Comparison of ENCODE assay signal across 19 cellular contexts in genomic region chr11:2272241-2272945, GRCh38. TPM values are rescaled to one million over a fixed set of nuclear protein-coding genes. Genes with fewer than 3 reads are reported as not detected.
DNase-seq lines count a peak whose midpoint lies in the region; ATAC-seq and TF ChIP-seq lines count a peak whose summit lies in the region.
"Had no signal": no experiment of that assay in that cellular context is flagged by ENCODE, and none has a peak within 500 bp of the region (broad histone marks: within the 10 kb centered on the region; RNA-seq: fewer than 3 reads in every experiment).

No MANE protein-coding gene starts in this region.

- no peaks in the 10 kb centered on the region for H4K20me1 ChIP-seq in DND-41 (ENCODE audit: insufficient read depth, low read length)

- H3K27me3 ChIP-seq in DND-41 (ENCODE audit: insufficient read depth, low read length, poor library complexity) (no peaks in the 10 kb centered on the region), testis (peaks cover 3% of the 10 kb centered on the region)

- 80% methylated on average over 15 to 20 of the region's 20 CpGs for WGBS in testis, 2 donors

- DNase-seq in DND-41 (peak; percentile 3), mucosa of descending colon (peak in 2 of 3 donors; percentile 1 to 25), testis (peak; percentile 9), AG20443 (ENCODE audit: low spot score) (no peak)
- peak; percentile 39 for DNase-seq in activated CD8-positive, alpha-beta memory T cell treated with anti-CD3 and anti-CD28 coated beads, Interleukin-2, amount 10 ng/mL, durations not matched to agents 7 days and 5 days
- DNase-seq in activated CD4-positive, alpha-beta T cell treated with anti-CD3 and anti-CD28 coated beads for 4 hours = no peak
- DNase-seq: activated CD4-positive, alpha-beta T cell treated with anti-CD3 and anti-CD28 coated beads, Interleukin-2, amount 50 U/mL, for 1 hour; BE2C; GF-D8; H7; Kasumi-1; naive B cell; NCI-H1105; NCI-H526 treated with DMSO at 0.1 percent for 48 hours had no signal

- H3K79me2 ChIP-seq in DND-41 (ENCODE audit: insufficient read depth, low read length) = no peaks in the 10 kb centered on the region

- H3K9me3 Mint-ChIP-seq in activated CD8-positive, alpha-beta memory T cell treated with anti-CD3 and anti-CD28 coated beads, Interleukin-2, amount 10 ng/mL, durations not matched to agents 7 days and 5 days (ENCODE audit: low read depth) = no peaks in the 10 kb centered on the region
- H3K9me3 Mint-ChIP-seq: activated naive CD4-positive, alpha-beta T cell treated with anti-CD3 and anti-CD28 coated beads, Interleukin-2, amount 50 U/mL, for 72 hours; naive B cell had no signal

- no peak for TF ChIP-seq POLR2A in testis (IDR thresholded peaks at IDR 0.05)

- no peak overlapping the region for H2AFZ ChIP-seq in DND-41 (ENCODE audit: low read depth, low read length)

- H3K36me3 ChIP-seq in DND-41 (ENCODE audit: insufficient read depth, low read length) (no peaks in the 10 kb centered on the region), mucosa of descending colon (ENCODE audit: low read depth) (no peaks in the 10 kb centered on the region), testis (ENCODE audit: low read depth, missing control alignments) (no peaks in the 10 kb centered on the region)
- H3K36me3 ChIP-seq: BE2C, thoracic aorta had no signal

- H3K27ac ChIP-seq in DND-41 (ENCODE audit: low read length) (no peak overlapping the region), testis (no peak overlapping the region)
- H3K27ac ChIP-seq: thoracic aorta had no signal

- H3K4me3 ChIP-seq in DND-41 (ENCODE audit: low read depth in 1 of 2, low read length in 2 of 2) = no peak overlapping the region
- H3K4me3 ChIP-seq in mucosa of descending colon = no peak overlapping the region
- no peak overlapping the region for H3K4me3 ChIP-seq in testis
- H3K4me3 ChIP-seq: thoracic aorta had no signal

- H3K4me1 ChIP-seq in DND-41 (ENCODE audit: insufficient read depth, low read length) (peaks cover 27% of the 10 kb centered on the region), mucosa of descending colon (ENCODE audit: low read depth) (peaks cover 32% of the 10 kb centered on the region), testis (peaks cover 9% of the 10 kb centered on the region)
- H3K4me1 ChIP-seq: BE2C had no signal

- H3K4me3 Mint-ChIP-seq in activated CD8-positive, alpha-beta memory T cell treated with anti-CD3 and anti-CD28 coated beads, Interleukin-2, amount 10 ng/mL, durations not matched to agents 7 days and 5 days = no peak overlapping the region

- TF ChIP-seq CTCF in DND-41 (IDR thresholded peaks at IDR 0.05; ENCODE audit: borderline replicate concordance, extremely low read depth, low read length, poor library complexity, severe bottlenecking) = no peak
- no peak for TF ChIP-seq CTCF in mucosa of descending colon (IDR thresholded peaks at IDR 0.05)
- TF ChIP-seq CTCF in testis (IDR thresholded peaks at IDR 0.05) = no peak

- H3K9me3 ChIP-seq in DND-41 (ENCODE audit: insufficient read depth, low read length, severe bottlenecking) = no peaks in the 10 kb centered on the region
- H3K9me3 ChIP-seq in mucosa of descending colon = no peaks in the 10 kb centered on the region
- H3K9me3 ChIP-seq in testis = no peaks in the 10 kb centered on the region
- H3K9me3 ChIP-seq: BE2C, thoracic aorta had no signal

- no peak overlapping the region for H3K27ac Mint-ChIP-seq in activated CD8-positive, alpha-beta memory T cell treated with anti-CD3 and anti-CD28 coated beads, Interleukin-2, amount 10 ng/mL, durations not matched to agents 7 days and 5 days
- H3K27ac Mint-ChIP-seq: activated naive CD4-positive, alpha-beta T cell treated with anti-CD3 and anti-CD28 coated beads, Interleukin-2, amount 50 U/mL, for 72 hours had no signal

- peaks cover 11% of the 10 kb centered on the region for H3K4me1 Mint-ChIP-seq in activated CD8-positive, alpha-beta memory T cell treated with anti-CD3 and anti-CD28 coated beads, Interleukin-2, amount 10 ng/mL, durations not matched to agents 7 days and 5 days

- H3K4me2 ChIP-seq in DND-41 (ENCODE audit: insufficient read depth, low read length) = no peak overlapping the region

- intact Hi-C loops in mucosa of descending colon (cut with DNase I, micrococcal nuclease) (no loop called here), testis (cut with DNase I; ENCODE audit: low total_unique reads) (no loop called here)

- no peak for ATAC-seq in DND-41 (ENCODE audit: insufficient read depth, low read depth)
- no peak for ATAC-seq in activated CD8-positive, alpha-beta memory T cell treated with anti-CD3 and anti-CD28 coated beads, Interleukin-2, amount 10 ng/mL, durations not matched to agents 7 days and 5 days
- no peak for ATAC-seq in mucosa of descending colon
- no peak for ATAC-seq in GM21515 (IDR thresholded peaks at IDR 0.05; ENCODE audit: unreplicated experiment)
- ATAC-seq: activated naive CD4-positive, alpha-beta T cell treated with anti-CD3 and anti-CD28 coated beads, Interleukin-2, amount 50 U/mL, for 72 hours; Right ventricle myocardium inferior had no signal

- H3K9ac ChIP-seq in DND-41 (ENCODE audit: low read depth, low read length) = no peak overlapping the region

- H3K36me3 Mint-ChIP-seq in activated CD8-positive, alpha-beta memory T cell treated with anti-CD3 and anti-CD28 coated beads, Interleukin-2, amount 10 ng/mL, durations not matched to agents 7 days and 5 days = no peaks in the 10 kb centered on the region
- H3K36me3 Mint-ChIP-seq: activated naive CD4-positive, alpha-beta T cell treated with anti-CD3 and anti-CD28 coated beads, Interleukin-2, amount 50 U/mL, for 72 hours had no signal

- H3K27me3 Mint-ChIP-seq in activated CD8-positive, alpha-beta memory T cell treated with anti-CD3 and anti-CD28 coated beads, Interleukin-2, amount 10 ng/mL, durations not matched to agents 7 days and 5 days = peaks cover 53% of the 10 kb centered on the region

- CTCF ChIA-PET in activated CD8-positive, alpha-beta memory T cell treated with anti-CD3 and anti-CD28 coated beads, Interleukin-2, amount 10 ng/mL, durations not matched to agents 7 days and 5 days (lab: Charles Lee) = no interaction called here

RNA-seq across cellular contexts. Expression of gene ASCL2, which starts 2.0 kb away (rescaled TPM):
- total RNA-seq in activated CD8-positive, alpha-beta memory T cell treated with anti-CD3 and anti-CD28 coated beads, Interleukin-2, amount 10 ng/mL, durations not matched to agents 7 days and 5 days = under 1 TPM; 0.12 to 0.15 TPM
- total RNA-seq in mucosa of descending colon (1 to 10 TPM; 2.6 to 8.4 (median 8.1) TPM), testis (1 to 10 TPM; 4.8 to 5.8 TPM)
- 1.3 TPM for polyA plus RNA-seq in testis (ENCODE audit: insufficient read depth, low read depth, low replicate concordance)
- total RNA-seq: pulmonary artery endothelial cell had no signal

RNA-seq across cellular contexts. Expression of gene C11orf21, which starts 29.3 kb away (rescaled TPM):
- total RNA-seq in activated CD8-positive, alpha-beta memory T cell treated with anti-CD3 and anti-CD28 coated beads, Interleukin-2, amount 10 ng/mL, durations not matched to agents 7 days and 5 days = 10 to 100 TPM; 28.3 to 49.2 TPM
- 1 to 10 TPM in 2 of 3 donors, under 1 TPM in 1; 0.35 to 2.3 (median 1.9) TPM for total RNA-seq in mucosa of descending colon
- total RNA-seq in testis = under 1 TPM; 0.12 to 0.47 TPM
- 0.88 TPM for polyA plus RNA-seq in testis (ENCODE audit: insufficient read depth, low read depth, low replicate concordance)
- total RNA-seq: H7, pulmonary artery endothelial cell had no signal

RNA-seq across cellular contexts. Expression of gene TSPAN32, which starts 29.4 kb away (rescaled TPM):
- 10 to 100 TPM; 20.5 to 41.4 TPM for total RNA-seq in activated CD8-positive, alpha-beta memory T cell treated with anti-CD3 and anti-CD28 coated beads, Interleukin-2, amount 10 ng/mL, durations not matched to agents 7 days and 5 days
- total RNA-seq in mucosa of descending colon (1 to 10 TPM; 1.2 to 2.8 (median 2.6) TPM), testis (1 to 10 TPM; 1.0 to 1.1 TPM)
- 1.5 TPM for polyA plus RNA-seq in testis (ENCODE audit: insufficient read depth, low read depth, low replicate concordance)
- total RNA-seq: H7, pulmonary artery endothelial cell had no signal

Comparison
In these comparisons a context has a peak if more than half of its experiments do, and no peak if none do; other contexts are left out.
1. DNase-seq: peak in DND-41 (single experiment), activated CD8-positive, alpha-beta memory T cell treated with anti-CD3 and anti-CD28 coated beads, Interleukin-2, amount 10 ng/mL, durations not matched to agents 7 days and 5 days (single experiment), mucosa of descending colon (2 of 3) and testis (single experiment); none in activated CD4-positive, alpha-beta T cell treated with anti-CD3 and anti-CD28 coated beads for 4 hours (0 of 2) and AG20443 (single experiment).
2. RNA of gene C11orf21, which starts 29.3 kb away (total RNA-seq): 28.3 to 49.2 TPM in activated CD8-positive, alpha-beta memory T cell treated with anti-CD3 and anti-CD28 coated beads, Interleukin-2, amount 10 ng/mL, durations not matched to agents 7 days and 5 days; 0.35 to 2.3 TPM in mucosa of descending colon and 0.12 to 0.47 TPM in testis; every median in the first group is over 4 times any median in the second.
3. RNA of gene TSPAN32, which starts 29.4 kb away (total RNA-seq): 20.5 to 41.4 TPM in activated CD8-positive, alpha-beta memory T cell treated with anti-CD3 and anti-CD28 coated beads, Interleukin-2, amount 10 ng/mL, durations not matched to agents 7 days and 5 days; 1.2 to 2.8 TPM in mucosa of descending colon and 1.0 to 1.1 TPM in testis; every median in the first group is over 4 times any median in the second.